ENCODE assay signal across 9 cellular contexts in genomic region chr19:11949614-11950080, GRCh38. TPM values are rescaled to one million over a fixed set of nuclear protein-coding genes. Genes with fewer than 3 reads are reported as not detected.
A peak's percentile ranks its signal among the peaks of the same experiment; 100 is the strongest.
DNase-seq lines count a peak whose midpoint lies in the region; ATAC-seq, FAIRE-seq and TF ChIP-seq lines count a peak whose summit lies in the region.
"Not testable (repeated sequence)": the region's sequence is repeated elsewhere in the genome, so short reads cannot be mapped to it uniquely, and the experiment has no call there.
"Had no signal": no experiment of that assay in that cellular context is flagged by ENCODE, and none has a peak within 500 bp of the region (broad histone marks: within the 10 kb centered on the region; RNA-seq: fewer than 3 reads in every experiment).

No MANE protein-coding gene starts in this region.

- not testable (repeated sequence) for H3K27me3 ChIP-seq in BLaER1 treated with 17β-estradiol and CSF1 and Interleukin-3, amounts not matched to agents 10 nM and 100 nM; HUES6 (ENCODE audit: control insufficient read depth, insufficient read depth, low read length); PC-9 (ENCODE audit: insufficient read depth, low read depth); HepG2 (ENCODE audit: control insufficient read depth in 1 of 2, insufficient read depth in 2 of 2, low read length in 2 of 2); osteoblast (ENCODE audit: insufficient read depth, low read length)

- not testable (repeated sequence) for H3K4me1 Mint-ChIP-seq in activated naive CD4-positive, alpha-beta T cell treated with anti-CD3 and anti-CD28 coated beads for 36 hours (ENCODE audit: low read depth); central memory CD8-positive, alpha-beta T cell

- not testable (repeated sequence) for DNase-seq in PC-9; activated naive CD4-positive, alpha-beta T cell treated with anti-CD3 and anti-CD28 coated beads for 36 hours; central memory CD8-positive, alpha-beta T cell (ENCODE audit: low spot score in 2 of 2); HepG2 (ENCODE audit: low spot score)
- peak; percentile 15 for DNase-seq in osteoblast (ENCODE audit: insufficient read length, low spot score, missing footprints)

- in situ Hi-C loops in HepG2 (cut with HindIII; ENCODE audit: extremely low pct_ligation_motif_present, low pct_unique_long_range_greater_than_20kb) = not testable (repeated sequence)

- TF ChIP-seq POLR2A in HepG2 (IDR thresholded peaks at IDR 0.05; ENCODE audit: insufficient read depth in 1 of 2, low read depth in 2 of 2, low read length in 2 of 2) = not testable (repeated sequence)

- not testable (repeated sequence) for BruUV-seq in PC-9 (replicated peaks; lab: Mats Ljungman, UMichigan); HepG2 (replicated peaks; lab: Mats Ljungman, UMichigan)

- H3K9me3 ChIP-seq in BLaER1 treated with 17β-estradiol and CSF1 and Interleukin-3, amounts not matched to agents 10 nM and 100 nM (replicated peaks in 1 of 11) = peaks cover 100% of the 10 kb centered on the region in 11 experiments
- peaks cover 100% of the 10 kb centered on the region for H3K9me3 ChIP-seq in HUES6 (ENCODE audit: control insufficient read depth, insufficient read depth, low read depth, low read length)
- H3K9me3 ChIP-seq in PC-9 (ENCODE audit: insufficient read depth, low read depth) = peaks cover 76% of the 10 kb centered on the region
- H3K9me3 ChIP-seq in HepG2 (ENCODE audit: low read length) = peaks cover 21% of the 10 kb centered on the region
- H3K9me3 ChIP-seq in osteoblast (ENCODE audit: low read depth, low read length) = peaks cover 67% of the 10 kb centered on the region

- H3K27me3 Mint-ChIP-seq in activated naive CD4-positive, alpha-beta T cell treated with anti-CD3 and anti-CD28 coated beads for 36 hours (ENCODE audit: low read depth); central memory CD8-positive, alpha-beta T cell: not testable (repeated sequence)

- TF ChIP-seq RAD21 in HepG2 (CRISPR knock-in tag; IDR thresholded peaks at IDR 0.05) = not testable (repeated sequence)

- POLR2A ChIA-PET in PC-9 (lab: Charles Lee; ENCODE audit: unreplicated experiment); HepG2 (lab: Yijun Ruan, JAX): not testable (repeated sequence)

- WGBS in HepG2 (ENCODE audit: low lambda C conversion rate) = 95% methylated on average over 4 of the region's 4 CpGs

- intact Hi-C loops in PC-9 (cut with micrococcal nuclease; ENCODE audit: unreplicated experiment); activated naive CD4-positive, alpha-beta T cell treated with anti-CD3 and anti-CD28 coated beads for 36 hours (cut with micrococcal nuclease); HepG2 (cut with micrococcal nuclease; ENCODE audit: unreplicated experiment): not testable (repeated sequence)

- H3K4me3 ChIP-seq in BLaER1 treated with 17β-estradiol and CSF1 and Interleukin-3, amounts not matched to agents 10 nM and 100 nM = peak overlapping the region; percentile 24 to 60 (median 46); a peak in 19 of 20 replicates
- H3K4me3 ChIP-seq in HUES6 (ENCODE audit: low read depth, low read length) (peak overlapping the region; percentile 27; the same call in 1 of the 2 replicates), PC-9 (peak overlapping the region; percentile 29)
- not testable (repeated sequence) for H3K4me3 ChIP-seq in HepG2 (replicated peaks in 1 of 3; ENCODE audit: insufficient read depth in 1 of 3, low read depth in 2 of 3, low read length in 3 of 3); osteoblast (ENCODE audit: insufficient read depth, low read length)

- peaks cover 83% of the 10 kb centered on the region for H3K36me3 Mint-ChIP-seq in activated naive CD4-positive, alpha-beta T cell treated with anti-CD3 and anti-CD28 coated beads for 36 hours (ENCODE audit: low read depth)
- H3K36me3 Mint-ChIP-seq in central memory CD8-positive, alpha-beta T cell (ENCODE audit: insufficient read depth) = peaks cover 31% of the 10 kb centered on the region

- not testable (repeated sequence) for H3K79me2 ChIP-seq in PC-9 (ENCODE audit: low read depth); HepG2 (ENCODE audit: insufficient read depth, low read length)
- peaks cover 17% of the 10 kb centered on the region for H3K79me2 ChIP-seq in osteoblast (ENCODE audit: insufficient read depth, low read length)

- not testable (repeated sequence) for H2AFZ ChIP-seq in PC-9; HepG2 (ENCODE audit: low read length); osteoblast (ENCODE audit: low read length)

- H3K36me3 ChIP-seq in BLaER1 treated with 17β-estradiol and CSF1 and Interleukin-3, amounts not matched to agents 10 nM and 100 nM = peaks cover 98 to 100% (median 99%) of the 10 kb centered on the region in 11 experiments
- H3K36me3 ChIP-seq in HUES6 (ENCODE audit: control insufficient read depth, insufficient read depth, low read length) = peaks cover 39% of the 10 kb centered on the region; the same call in 1 of the 2 replicates
- H3K36me3 ChIP-seq in PC-9 (ENCODE audit: low read depth) = peaks cover 58% of the 10 kb centered on the region
- H3K36me3 ChIP-seq in HepG2 (replicated peaks in 1 of 2; ENCODE audit: control insufficient read depth in 1 of 2, insufficient read depth in 2 of 2, low read length in 2 of 2) = peaks cover 17 to 52% of the 10 kb centered on the region in 2 experiments
- H3K36me3 ChIP-seq in osteoblast (ENCODE audit: insufficient read depth, low read length) = peaks cover 40% of the 10 kb centered on the region

- peaks cover 80% of the 10 kb centered on the region for H3K9me3 Mint-ChIP-seq in activated naive CD4-positive, alpha-beta T cell treated with anti-CD3 and anti-CD28 coated beads for 36 hours
- peaks cover 11% of the 10 kb centered on the region for H3K9me3 Mint-ChIP-seq in central memory CD8-positive, alpha-beta T cell

- not testable (repeated sequence) for H3K9me2 ChIP-seq in PC-9 (ENCODE audit: insufficient read depth)

- not testable (repeated sequence) for ATAC-seq in central memory CD8-positive, alpha-beta T cell (replicated peaks; ENCODE audit: extremely low read depth, poor library complexity, severe bottlenecking); HepG2

- H3K27ac ChIP-seq in BLaER1 treated with 17β-estradiol and CSF1 and Interleukin-3, amounts not matched to agents 10 nM and 100 nM; HUES6 (ENCODE audit: low read depth, low read length); PC-9; HepG2 (ENCODE audit: extremely low read length, insufficient read depth, low read length); osteoblast (ENCODE audit: low read depth, low read length): not testable (repeated sequence)
- peak overlapping the region; percentile 9 for H3K27ac ChIP-seq in temporal lobe (ENCODE audit: low read depth, low read length)

- H3K27ac Mint-ChIP-seq in activated naive CD4-positive, alpha-beta T cell treated with anti-CD3 and anti-CD28 coated beads for 36 hours = peak overlapping the region; percentile 55
- not testable (repeated sequence) for H3K27ac Mint-ChIP-seq in central memory CD8-positive, alpha-beta T cell (ENCODE audit: low read depth)

- H3F3A ChIP-seq in PC-9 (ENCODE audit: insufficient read depth, low read depth) = peaks cover 12% of the 10 kb centered on the region

- H3K4me3 Mint-ChIP-seq in activated naive CD4-positive, alpha-beta T cell treated with anti-CD3 and anti-CD28 coated beads for 36 hours = peak overlapping the region; percentile 7
- peak overlapping the region; percentile 34 for H3K4me3 Mint-ChIP-seq in central memory CD8-positive, alpha-beta T cell

- not testable (repeated sequence) for H4K20me1 ChIP-seq in BLaER1 treated with 17β-estradiol and CSF1 and Interleukin-3, amounts not matched to agents 10 nM and 100 nM; PC-9 (ENCODE audit: insufficient read depth); HepG2 (ENCODE audit: insufficient read depth, low read length); osteoblast (ENCODE audit: insufficient read depth, low read length)

- CTCF ChIA-PET in PC-9 (lab: Charles Lee); HepG2 (lab: Yijun Ruan, JAX; ENCODE audit: low intra/inter-chr PET ratio, low total read pairs): not testable (repeated sequence)
- CTCF ChIA-PET in activated naive CD4-positive, alpha-beta T cell treated with anti-CD3 and anti-CD28 coated beads for 36 hours (lab: Charles Lee) = interaction anchor here (1.4 kb wide), 1 partner anchor 14 kb away, joined by 4 read pairs; no protein-coding TSS in a partner anchor

- not testable (repeated sequence) for FAIRE-seq in HepG2 (lab: Jason Lieb, UNC)

- not testable (repeated sequence) for TF ChIP-seq EP300 in HepG2 (IDR thresholded peaks at IDR 0.05; ENCODE audit: low read depth in 2 of 2, low read length in 2 of 2); HepG2 (CRISPR knock-in tag; IDR thresholded peaks at IDR 0.05; ENCODE audit: borderline replicate concordance)

- not testable (repeated sequence) for H3K4me1 ChIP-seq in BLaER1 treated with 17β-estradiol and CSF1 and Interleukin-3, amounts not matched to agents 10 nM and 100 nM; HUES6 (ENCODE audit: control insufficient read depth, insufficient read depth, low read length); PC-9 (replicated peaks; ENCODE audit: insufficient read depth); HepG2 (ENCODE audit: insufficient read depth, low read length); osteoblast (ENCODE audit: insufficient read depth, low read length)

- not testable (repeated sequence) for H3K9ac ChIP-seq in BLaER1 treated with 17β-estradiol and CSF1 and Interleukin-3, amounts not matched to agents 10 nM and 100 nM; HUES6 (ENCODE audit: low read length); HepG2 (ENCODE audit: insufficient read depth, low read depth, low read length)

- H3K4me2 ChIP-seq in BLaER1 treated with 17β-estradiol and CSF1 and Interleukin-3, amounts not matched to agents 10 nM and 100 nM; PC-9; HepG2 (ENCODE audit: low read depth, low read length); osteoblast (ENCODE audit: insufficient read depth, low read length): not testable (repeated sequence)

- not testable (repeated sequence) for TF ChIP-seq CTCF in PC-9 (conservative IDR thresholded peaks at IDR 0.05); HepG2 (CRISPR knock-in tag; IDR thresholded peaks at IDR 0.05); osteoblast (IDR thresholded peaks at IDR 0.05; ENCODE audit: extremely low read depth, low read depth, low read length)

RNA-seq across cellular contexts. Expression of gene ZNF763, which starts 15.2 kb away (rescaled TPM):
- total RNA-seq in PC-9 (2021) (0.55 and 0.83 TPM in 2 replicates), HepG2 (2016; rRNA removed; fragmentation: Illumina TruSeq; extraction: Trizol) (0.42 and 0.49 TPM in 2 replicates), osteoblast (2.5 and 2.9 TPM in 2 replicates), temporal lobe (5.9 TPM)
- total RNA-seq in activated naive CD4-positive, alpha-beta T cell treated with anti-CD3 and anti-CD28 coated beads for 36 hours = under 1 TPM; 0.50 to 0.54 TPM
- total RNA-seq in HepG2 (2016; cell fraction: cytosol; rRNA removed; fragmentation: Illumina TruSeq; extraction: Trizol; ENCODE audit: low read depth) = 0.20 and 0.26 TPM in 2 replicates
- total RNA-seq in HepG2 (2016; cell fraction: insoluble cytoplasmic fraction; rRNA removed; fragmentation: Illumina TruSeq; extraction: Trizol) = 0.31 and 0.74 TPM in 2 replicates
- total RNA-seq in HepG2 (2016; cell fraction: membrane; rRNA removed; fragmentation: Illumina TruSeq; extraction: Trizol) = 0.31 and 0.40 TPM in 2 replicates
- 0.78 and 0.93 TPM in 2 replicates for total RNA-seq in HepG2 (2016; cell fraction: nucleus; rRNA removed; fragmentation: Illumina TruSeq; extraction: Trizol)
- 0.08 and 0.16 TPM in 2 replicates for polyA plus RNA-seq in HepG2 (2011; rRNA removed)
- 0.03 and 0.17 TPM in 2 replicates for polyA plus RNA-seq in HepG2 (2011; cell fraction: cytosol; rRNA removed)
- 0.10 and 0.84 TPM in 2 replicates for polyA plus RNA-seq in HepG2 (2011; cell fraction: nucleus; rRNA removed)
- 0.20 and 0.34 TPM in 2 replicates for polyA plus RNA-seq in HepG2 (2012)
- polyA plus RNA-seq in HepG2 (2016; cell fraction: cytosol; fragmentation: Illumina TruSeq; extraction: Trizol; ENCODE audit: low read depth) = not detected in 2 replicates
- 0.44 and 0.47 TPM in 2 replicates for polyA plus RNA-seq in HepG2 (2016; cell fraction: insoluble cytoplasmic fraction; fragmentation: Illumina TruSeq; extraction: Trizol; ENCODE audit: low read depth)
- 0.19 and 0.21 TPM in 2 replicates for polyA plus RNA-seq in HepG2 (2016; cell fraction: membrane; fragmentation: Illumina TruSeq; extraction: Trizol; ENCODE audit: low read depth)
- 1.7 and 2.4 TPM in 2 replicates for polyA plus RNA-seq in HepG2 (2016; cell fraction: nucleus; fragmentation: Illumina TruSeq; extraction: Trizol; ENCODE audit: insufficient read depth, low read depth)
- 0.32 TPM in 1 of 2 replicates, not detected in the other for polyA minus RNA-seq in HepG2 (2011; rRNA and poly(A)+ RNA removed; ENCODE audit: low replicate concordance)
- not detected in 2 replicates for polyA minus RNA-seq in HepG2 (2011; cell fraction: cytosol; rRNA and poly(A)+ RNA removed)
- polyA minus RNA-seq in HepG2 (2011; cell fraction: nucleus; rRNA and poly(A)+ RNA removed) = 0.64 and 0.87 TPM in 2 replicates
- total RNA-seq: H7 had no signal

RNA-seq across cellular contexts. Expression of gene ZNF700, which starts 24.7 kb away (rescaled TPM):
- total RNA-seq in PC-9 (2021) = 7.6 and 7.8 TPM in 2 replicates
- 10 to 100 TPM; 12.3 to 12.4 TPM for total RNA-seq in activated naive CD4-positive, alpha-beta T cell treated with anti-CD3 and anti-CD28 coated beads for 36 hours
- 12.8 and 16.5 TPM in 2 replicates for total RNA-seq in HepG2 (2016; rRNA removed; fragmentation: Illumina TruSeq; extraction: Trizol)
- 1.8 and 2.2 TPM in 2 replicates for total RNA-seq in HepG2 (2016; cell fraction: cytosol; rRNA removed; fragmentation: Illumina TruSeq; extraction: Trizol; ENCODE audit: low read depth)
- total RNA-seq in HepG2 (2016; cell fraction: insoluble cytoplasmic fraction; rRNA removed; fragmentation: Illumina TruSeq; extraction: Trizol) = 12.7 and 16.3 TPM in 2 replicates
- total RNA-seq in HepG2 (2016; cell fraction: membrane; rRNA removed; fragmentation: Illumina TruSeq; extraction: Trizol) = 4.7 and 6.4 TPM in 2 replicates
- total RNA-seq in HepG2 (2016; cell fraction: nucleus; rRNA removed; fragmentation: Illumina TruSeq; extraction: Trizol) = 12.4 and 15.3 TPM in 2 replicates
- polyA plus RNA-seq in HepG2 (2011; rRNA removed) = 4.5 and 6.0 TPM in 2 replicates
- polyA plus RNA-seq in HepG2 (2011; cell fraction: cytosol; rRNA removed) = 1.4 and 2.3 TPM in 2 replicates
- polyA plus RNA-seq in HepG2 (2011; cell fraction: nucleus; rRNA removed) = 5.8 and 7.8 TPM in 2 replicates
- polyA plus RNA-seq in HepG2 (2012) = 4.5 and 5.9 TPM in 2 replicates
- polyA plus RNA-seq in HepG2 (2016; cell fraction: cytosol; fragmentation: Illumina TruSeq; extraction: Trizol; ENCODE audit: low read depth) = 0.33 and 0.34 TPM in 2 replicates
- 7.7 and 8.5 TPM in 2 replicates for polyA plus RNA-seq in HepG2 (2016; cell fraction: insoluble cytoplasmic fraction; fragmentation: Illumina TruSeq; extraction: Trizol; ENCODE audit: low read depth)
- 0.97 and 1.1 TPM in 2 replicates for polyA plus RNA-seq in HepG2 (2016; cell fraction: membrane; fragmentation: Illumina TruSeq; extraction: Trizol; ENCODE audit: low read depth)
- 42.0 and 43.2 TPM in 2 replicates for polyA plus RNA-seq in HepG2 (2016; cell fraction: nucleus; fragmentation: Illumina TruSeq; extraction: Trizol; ENCODE audit: insufficient read depth, low read depth)
- 1.4 and 2.1 TPM in 2 replicates for polyA minus RNA-seq in HepG2 (2011; rRNA and poly(A)+ RNA removed; ENCODE audit: low replicate concordance)
- polyA minus RNA-seq in HepG2 (2011; cell fraction: cytosol; rRNA and poly(A)+ RNA removed) = 4.2 and 5.5 TPM in 2 replicates
- 8.4 and 11.4 TPM in 2 replicates for polyA minus RNA-seq in HepG2 (2011; cell fraction: nucleus; rRNA and poly(A)+ RNA removed)
- 9.4 and 10.6 TPM in 2 replicates for total RNA-seq in osteoblast
- 13.5 TPM for total RNA-seq in temporal lobe
